Comparison of ENCODE assay signal across 3 cellular contexts in genomic region chr12:104506691-104507401, GRCh38.
TF ChIP-seq lines count a peak whose summit lies in the region.

No MANE protein-coding gene starts in this region.

TF ChIP-seq in GM23338, 12 proteins besides CTCF, POLR2A, EP300 and RAD21 (continues in another document):
- TF ChIP-seq ZNF114 (CRISPR knock-in tag; IDR thresholded peaks at IDR 0.05) (no peak), ZNF331 (CRISPR knock-in tag; IDR thresholded peaks at IDR 0.05; ENCODE audit: low read depth) (no peak), EZH2 (IDR thresholded peaks at IDR 0.05; ENCODE audit: low read depth, unreplicated experiment) (no peak), NANOG (IDR thresholded peaks at IDR 0.05; ENCODE audit: borderline replicate concordance) (no peak), ETS1 (IDR thresholded peaks at IDR 0.05) (no peak), JUNB (IDR thresholded peaks at IDR 0.05; ENCODE audit: unreplicated experiment) (no peak), EZH2phosphoT487 (IDR thresholded peaks at IDR 0.05; ENCODE audit: unreplicated experiment) (no peak), REST (IDR thresholded peaks at IDR 0.05; ENCODE audit: unreplicated experiment) (no peak), POLR2AphosphoS5 (IDR thresholded peaks at IDR 0.05; ENCODE audit: low read depth) (no peak), STAT1 (IDR thresholded peaks at IDR 0.05; ENCODE audit: unreplicated experiment) (no peak)

TF ChIP-seq in HepG2, 621 proteins besides CTCF, POLR2A, EP300 and RAD21:
- TF ChIP-seq TBL1XR1 (IDR thresholded peaks at IDR 0.05; ENCODE audit: borderline replicate concordance, low read length, partially characterized antibody) (no peak), E2F2 (CRISPR knock-in tag; IDR thresholded peaks at IDR 0.05; ENCODE audit: borderline replicate concordance) (no peak), ZNF234 (CRISPR knock-in tag; conservative IDR thresholded peaks at IDR 0.05) (no peak), CHCHD3 (CRISPR knock-in tag; IDR thresholded peaks at IDR 0.05) (no peak), ZBTB42 (CRISPR knock-in tag; IDR thresholded peaks at IDR 0.05) (no peak), THAP8 (CRISPR knock-in tag; IDR thresholded peaks at IDR 0.05; ENCODE audit: borderline replicate concordance) (no peak), ETV5 (CRISPR knock-in tag; IDR thresholded peaks at IDR 0.05; ENCODE audit: borderline replicate concordance) (no peak), ZNF282 (IDR thresholded peaks at IDR 0.05; ENCODE audit: partially characterized antibody) (no peak)

TF ChIP-seq in SK-N-SH, 30 proteins besides CTCF, POLR2A, EP300 and RAD21:
- TF ChIP-seq MAX (IDR thresholded peaks at IDR 0.05; ENCODE audit: low read depth) (no peak), IRF3 (IDR thresholded peaks at IDR 0.05; ENCODE audit: low read depth, low read length) (no peak), SMC3 (IDR thresholded peaks at IDR 0.05; ENCODE audit: low read depth, low read length) (no peak), ELF1 (IDR thresholded peaks at IDR 0.05) (no peak), USF1 (IDR thresholded peaks at IDR 0.05; ENCODE audit: borderline replicate concordance, low read depth) (no peak), TAF1 (IDR thresholded peaks at IDR 0.05; ENCODE audit: borderline replicate concordance, low read depth, low read length) (no peak), GABPA (IDR thresholded peaks at IDR 0.05; ENCODE audit: low read depth) (no peak), FOSL2 (IDR thresholded peaks at IDR 0.05; ENCODE audit: borderline replicate concordance, low read depth) (no peak), RFX5 (IDR thresholded peaks at IDR 0.05; ENCODE audit: low read length) (no peak), RXRA (IDR thresholded peaks at IDR 0.05; ENCODE audit: borderline replicate concordance, low read depth) (no peak), JUND (IDR thresholded peaks at IDR 0.05) (no peak), CHD2 (IDR thresholded peaks at IDR 0.05; ENCODE audit: low read length, partially characterized antibody) (no peak)
